In genomic region chr14:67569011-67569650, GRCh38 we compare ENCODE assay signal across 22 cellular contexts. TPM values are rescaled to one million over a fixed set of nuclear protein-coding genes. Genes with fewer than 3 reads are reported as not detected.
DNase-seq lines count a peak whose midpoint lies in the region; TF ChIP-seq lines count a peak whose summit lies in the region.
"Had no signal": no experiment of that assay in that cellular context is flagged by ENCODE, and none has a peak within 500 bp of the region (broad histone marks: within the 10 kb centered on the region; RNA-seq: fewer than 3 reads in every experiment).

No MANE protein-coding gene starts in this region.

- TF ChIP-seq CTCF in OCI-LY7 (conservative IDR thresholded peaks at IDR 0.05; ENCODE audit: low read length) = no peak
- TF ChIP-seq CTCF in endodermal cell (conservative IDR thresholded peaks at IDR 0.05) = no peak
- TF ChIP-seq CTCF in vagina (IDR thresholded peaks at IDR 0.05) = no peak

- H3K4me3 ChIP-seq in OCI-LY7 (ENCODE audit: low read depth, low read length, poor library complexity, severe bottlenecking) (no peak overlapping the region), endodermal cell (ENCODE audit: low read length) (no peak overlapping the region), vagina (no peak overlapping the region)
- H3K4me3 ChIP-seq: left ventricle myocardium inferior, tibial artery had no signal

- H4K20me1 ChIP-seq in OCI-LY7 (ENCODE audit: insufficient read depth, low read length) = no peaks in the 10 kb centered on the region

- CTCF ChIA-PET in OCI-LY7 (lab: Charles Lee; ENCODE audit: unreplicated experiment) = no interaction called here

- H3K4me3 Mint-ChIP-seq in endodermal cell = no peak overlapping the region
- H3K4me3 Mint-ChIP-seq: activated naive CD4-positive, alpha-beta T cell treated with anti-CD3 and anti-CD28 coated beads for 36 hours; activated T-cell treated with anti-CD3 and anti-CD28 coated beads, Interleukin-2, amount 50 U/mL, for 24 hours; effector memory CD8-positive, alpha-beta T cell; stimulated activated naive B cell treated with anti-CD40 and anti-IgM and Interleukin-4, amounts not matched to agents 10 μg/mL and 1 μg/mL and 100 μg/mL, for 72 hours had no signal

- no peaks in the 10 kb centered on the region for H3K9me3 ChIP-seq in OCI-LY7 (ENCODE audit: low read length)
- H3K9me3 ChIP-seq in endodermal cell (ENCODE audit: control insufficient read depth, low read length) = no peaks in the 10 kb centered on the region
- no peaks in the 10 kb centered on the region for H3K9me3 ChIP-seq in vagina
- H3K9me3 ChIP-seq: left ventricle myocardium inferior, tibial artery had no signal

- H3K9me2 ChIP-seq in OCI-LY7 (ENCODE audit: insufficient read depth, low read length) = no peaks in the 10 kb centered on the region

- BruUV-seq in OCI-LY7 (replicated peaks; lab: Mats Ljungman, UMichigan) = no TSS peak

- H3K4me1 ChIP-seq in OCI-LY7 (ENCODE audit: insufficient read depth, low read length, poor library complexity, severe bottlenecking) (no peaks in the 10 kb centered on the region), endodermal cell (ENCODE audit: control insufficient read depth, insufficient read depth, low read length) (peaks cover 13% of the 10 kb centered on the region), vagina (no peaks in the 10 kb centered on the region)
- H3K4me1 ChIP-seq: left ventricle myocardium inferior, tibial artery had no signal

- peak; percentile 30 for DNase-seq in DMS 273 (lab: John Stamatoyannopoulos, UW; ENCODE audit: unreplicated experiment)
- no peak for DNase-seq in DMS 273 treated with DMSO at 0.1 percent for 48 hours (lab: John Stamatoyannopoulos, UW)
- DNase-seq in OCI-LY7 (ENCODE audit: low spot score) = peak; percentile 12
- peak; percentile 74 for DNase-seq in endodermal cell
- DNase-seq in substantia nigra (lab: John Stamatoyannopoulos, UW) = peak in 1 of 49 donors; percentile 39
- no peak for DNase-seq in NCI-H187 treated with DMSO at 0.1 percent for 48 hours (lab: John Stamatoyannopoulos, UW)
- DNase-seq in vagina (ENCODE audit: extremely low spot score in 2 of 2) = no peak
- DNase-seq in cerebellum (ENCODE audit: low spot score) = no peak
- DNase-seq: activated naive CD4-positive, alpha-beta T cell treated with anti-CD3 and anti-CD28 coated beads for 36 hours; activated T-cell treated with anti-CD3 and anti-CD28 coated beads, Interleukin-2, amount 50 U/mL, for 24 hours; AML-193; cerebellar nuclear complex; effector memory CD8-positive, alpha-beta T cell; left ventricle myocardium inferior; NCI-H1436 treated with DMSO at 0.1 percent for 48 hours; NK-92 treated with Interleukin-12 subunit alpha and Interleukin-12 subunit beta, amount 100 ng/mL, for 24 hours; stimulated activated CD4-positive, alpha-beta T cell treated with anti-CD3 and anti-CD28 coated beads, Interleukin-1b, Interleukin-23, amount 100 ng/mL, for 48 hours; stimulated activated naive B cell treated with anti-CD40 and anti-IgM and Interleukin-4, amounts not matched to agents 10 μg/mL and 1 μg/mL and 100 μg/mL, for 72 hours had no signal

- no peaks in the 10 kb centered on the region for H3K27me3 Mint-ChIP-seq in endodermal cell (ENCODE audit: insufficient read depth)
- H3K27me3 Mint-ChIP-seq: activated T-cell treated with anti-CD3 and anti-CD28 coated beads, Interleukin-2, amount 50 U/mL, for 24 hours; progenitor cell of endocrine pancreas had no signal

- POLR2A ChIA-PET in OCI-LY7 (lab: Charles Lee) = interaction anchor here (1.0 to 1.3 kb wide), 2 partner anchors 26 to 57 kb away, joined by 3 read pairs; no protein-coding TSS in a partner anchor

- H3K36me3 Mint-ChIP-seq in endodermal cell (ENCODE audit: low read depth) = peaks cover 20% of the 10 kb centered on the region
- H3K36me3 Mint-ChIP-seq: stimulated activated naive B cell treated with anti-CD40 and anti-IgM and Interleukin-4, amounts not matched to agents 10 μg/mL and 1 μg/mL and 100 μg/mL, for 72 hours had no signal

- no peak overlapping the region for H3K27ac Mint-ChIP-seq in endodermal cell
- H3K27ac Mint-ChIP-seq: activated naive CD4-positive, alpha-beta T cell treated with anti-CD3 and anti-CD28 coated beads for 36 hours; activated T-cell treated with anti-CD3 and anti-CD28 coated beads, Interleukin-2, amount 50 U/mL, for 24 hours; effector memory CD8-positive, alpha-beta T cell; stimulated activated naive B cell treated with anti-CD40 and anti-IgM and Interleukin-4, amounts not matched to agents 10 μg/mL and 1 μg/mL and 100 μg/mL, for 72 hours had no signal

- 85% methylated on average over 4 to 11 of the region's 11 CpGs for WGBS in endodermal cell (ENCODE audit: insufficient coverage in 1 of 2, insufficient read length in 1 of 2), 2 experiments

- intact Hi-C loops in OCI-LY7 (cut with micrococcal nuclease; ENCODE audit: unreplicated experiment) (no loop called here), vagina (cut with DNase I) (no loop called here)

- no peak for TF ChIP-seq POLR2A in vagina (IDR thresholded peaks at IDR 0.05)

- no peaks in the 10 kb centered on the region for H3K9me3 Mint-ChIP-seq in endodermal cell
- H3K9me3 Mint-ChIP-seq: activated naive CD4-positive, alpha-beta T cell treated with anti-CD3 and anti-CD28 coated beads for 36 hours; activated T-cell treated with anti-CD3 and anti-CD28 coated beads, Interleukin-2, amount 50 U/mL, for 24 hours; effector memory CD8-positive, alpha-beta T cell; stimulated activated naive B cell treated with anti-CD40 and anti-IgM and Interleukin-4, amounts not matched to agents 10 μg/mL and 1 μg/mL and 100 μg/mL, for 72 hours had no signal

- H3K9ac ChIP-seq in endodermal cell (ENCODE audit: extremely low read depth, low read length, poor library complexity, severe bottlenecking) = no peak overlapping the region

- H2AFZ ChIP-seq in OCI-LY7 (ENCODE audit: low read length) = no peak overlapping the region

- no peaks in the 10 kb centered on the region for H3K79me2 ChIP-seq in OCI-LY7 (ENCODE audit: insufficient read depth, low read depth, low read length)

- no peak overlapping the region for H3K4me2 ChIP-seq in OCI-LY7 (ENCODE audit: low read length)

- H3K27ac ChIP-seq in OCI-LY7 (ENCODE audit: low read depth, low read length, poor library complexity, severe bottlenecking) (no peak overlapping the region), endodermal cell (ENCODE audit: low read depth, low read length) (no peak overlapping the region), substantia nigra (ENCODE audit: low read depth, low read length, poor library complexity, severe bottlenecking) (peak overlapping the region; percentile 56), vagina (no peak overlapping the region)
- H3K27ac ChIP-seq: 22Rv1, left ventricle myocardium inferior, tibial artery had no signal

- H3K27me3 ChIP-seq in endodermal cell (ENCODE audit: control insufficient read depth, insufficient read depth, low read length, poor library complexity, severe bottlenecking) = no peaks in the 10 kb centered on the region
- H3K27me3 ChIP-seq in vagina = no peaks in the 10 kb centered on the region

- H3K4me1 Mint-ChIP-seq in endodermal cell = peaks cover 26% of the 10 kb centered on the region

- no peaks in the 10 kb centered on the region for H3K36me3 ChIP-seq in OCI-LY7 (ENCODE audit: insufficient read depth, low read length)
- peaks cover 9% of the 10 kb centered on the region for H3K36me3 ChIP-seq in endodermal cell (ENCODE audit: control insufficient read depth, insufficient read depth, low read length)
- no peaks in the 10 kb centered on the region for H3K36me3 ChIP-seq in vagina
- H3K36me3 ChIP-seq: left ventricle myocardium inferior, tibial artery had no signal

RNA-seq across cellular contexts. Expression of gene PIGH, which starts 30.9 kb away (rescaled TPM):
- total RNA-seq in OCI-LY7 (2014; rRNA removed; shearing (Covaris generic)) = 19.7 and 23.0 TPM in 2 replicates
- total RNA-seq in OCI-LY7 (2022) (12.0 and 15.5 TPM in 2 replicates), endodermal cell (1 to 10 TPM; 4.5 to 7.5 TPM), vagina (24.1 TPM), cerebellum (30.6 TPM)
- 20.4 TPM for polyA plus RNA-seq in endodermal cell (2013, experiment 1 of 2)
- 17.6 TPM for polyA plus RNA-seq in endodermal cell (2013, experiment 2 of 2)

RNA-seq across cellular contexts. Expression of gene PLEKHH1, which starts 36.0 kb away (rescaled TPM):
- not detected in 2 replicates for total RNA-seq in OCI-LY7 (2014; rRNA removed; shearing (Covaris generic))
- total RNA-seq in OCI-LY7 (2022) (not detected in 2 replicates), endodermal cell (10 to 100 TPM; 59.9 to 61.1 TPM), vagina (2.5 TPM), cerebellum (13.2 TPM)
- 13.3 TPM for polyA plus RNA-seq in endodermal cell (2013, experiment 1 of 2)
- 12.7 TPM for polyA plus RNA-seq in endodermal cell (2013, experiment 2 of 2)
- total RNA-seq: mononuclear cell had no signal

RNA-seq across cellular contexts. Expression of gene ARG2, which starts 50.6 kb away (rescaled TPM):
- total RNA-seq in OCI-LY7 (2014; rRNA removed; shearing (Covaris generic)) = 2.9 and 4.2 TPM in 2 replicates
- 2.0 and 3.4 TPM in 2 replicates for total RNA-seq in OCI-LY7 (2022)
- 10 to 100 TPM; 19.4 to 25.4 TPM for total RNA-seq in endodermal cell
- 17.2 TPM for polyA plus RNA-seq in endodermal cell (2013, experiment 1 of 2)
- 16.2 TPM for polyA plus RNA-seq in endodermal cell (2013, experiment 2 of 2)
- 14.2 TPM for total RNA-seq in vagina
- 29.9 TPM for total RNA-seq in cerebellum

Comparison
In these comparisons a context has a peak if more than half of its experiments do, and no peak if none do; other contexts are left out.
1. DNase-seq: peak in DMS 273 (single experiment), OCI-LY7 (single experiment) and endodermal cell (single experiment); none in DMS 273 treated with DMSO at 0.1 percent for 48 hours (single experiment), NCI-H187 treated with DMSO at 0.1 percent for 48 hours (single experiment), vagina (0 of 2) and cerebellum (single experiment).